In the genomic region with DNA sequence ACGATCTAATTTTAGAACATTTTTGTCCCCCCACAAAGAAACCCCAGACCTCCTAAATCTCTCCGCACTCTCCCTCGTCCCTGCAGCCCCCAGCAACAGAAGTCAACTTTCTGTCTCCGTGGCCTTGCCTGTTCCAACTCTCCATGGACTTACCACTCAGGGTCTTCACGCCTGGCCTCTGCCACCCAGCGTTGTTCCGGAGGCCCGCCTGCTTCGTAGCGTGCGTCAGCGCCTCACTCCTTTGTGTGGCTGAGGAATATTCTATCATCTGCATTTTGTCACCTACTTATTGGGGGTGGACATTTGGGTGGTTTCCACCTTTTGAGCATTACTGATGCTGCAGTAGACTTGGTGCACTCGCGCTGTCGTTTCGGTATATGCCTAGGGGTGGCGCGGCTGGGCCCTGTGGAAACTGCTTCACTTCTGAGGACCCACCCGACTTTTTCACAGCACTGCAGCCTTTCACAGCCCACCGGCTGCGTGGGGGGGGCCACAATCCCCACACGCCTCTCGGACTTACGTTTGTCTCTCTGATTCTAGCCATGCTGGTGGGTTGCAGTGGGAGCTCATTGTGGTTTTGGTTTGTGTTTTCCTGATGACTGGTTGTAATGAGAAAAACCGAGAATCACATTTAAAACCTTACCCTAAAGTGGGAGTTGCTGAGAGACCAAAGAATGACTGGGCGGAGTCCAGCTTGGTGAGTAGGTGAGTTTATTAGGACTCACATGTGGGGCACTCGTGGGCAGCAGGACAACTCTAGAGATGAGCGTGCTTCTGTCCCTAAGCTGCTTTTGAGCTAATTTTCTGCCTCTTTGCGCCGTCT, we compare ENCODE assay signal across 9 cellular contexts. TPM values are rescaled to one million over a fixed set of nuclear protein-coding genes. Genes with fewer than 3 reads are reported as not detected.
DNase-seq lines count a peak whose midpoint lies in the region; ATAC-seq and TF ChIP-seq lines count a peak whose summit lies in the region.
"Had no signal": no experiment of that assay in that cellular context is flagged by ENCODE, and none has a peak within 500 bp of the region (broad histone marks: within the 10 kb centered on the region; RNA-seq: fewer than 3 reads in every experiment).

No MANE protein-coding gene starts in this region.

- ATAC-seq in GM18868 (IDR thresholded peaks at IDR 0.05; ENCODE audit: unreplicated experiment) (peak; percentile 73), HG03039 (IDR thresholded peaks at IDR 0.05; ENCODE audit: unreplicated experiment) (peak; percentile 48)

- no peaks in the 10 kb centered on the region for H3K27me3 ChIP-seq in vagina

- H3K4me1 ChIP-seq in vagina, result peaks cover 32% of the 10 kb centered on the region

- DNase-seq in activated T-cell treated with anti-CD3 and anti-CD28 coated beads for 48 hours (ENCODE audit: low read depth) (peak; percentile 50), NCI-H226 (no peak), GM19240 (ENCODE audit: insufficient read length, low spot score) (no peak), SW480 (ENCODE audit: low spot score) (no peak), vagina (ENCODE audit: extremely low spot score in 2 of 2) (no peak)
- DNase-seq in stimulated activated CD4-positive, alpha-beta T cell treated with anti-CD3 and anti-CD28 coated beads, Interleukin-15, amount 100 ng/mL, for 24 hours, result peak; percentile 69

- H3K9me3 ChIP-seq in vagina, result no peaks in the 10 kb centered on the region

- H3K27ac ChIP-seq in vagina, result no peak overlapping the region

- no peak for TF ChIP-seq CTCF in vagina (IDR thresholded peaks at IDR 0.05)

- peak overlapping the region in 1 of 2 donors; percentile 74 for H3K4me3 ChIP-seq in vagina
- H3K4me3 ChIP-seq: K562 had no signal

- peaks cover 0 to 3% of the 10 kb centered on the region in 2 donors for H3K36me3 ChIP-seq in vagina

- intact Hi-C loops in vagina (cut with DNase I), result no loop called here

- no peak for TF ChIP-seq POLR2A in vagina (IDR thresholded peaks at IDR 0.05)

RNA-seq across cellular contexts. Expression of a gene that starts 1.4 kb away (rescaled TPM):
- 32.2 TPM for total RNA-seq in vagina
- total RNA-seq: K562 had no signal

RNA-seq across cellular contexts. Expression of a gene that starts 11.6 kb away (rescaled TPM):
- 32.2 TPM for total RNA-seq in vagina

RNA-seq across cellular contexts. Expression of a gene that starts 25.3 kb away (rescaled TPM):
- total RNA-seq in vagina, result 24.8 TPM

Comparison
In these comparisons a context has a peak if more than half of its experiments do, and no peak if none do; other contexts are left out.
1. DNase-seq: peak in activated T-cell treated with anti-CD3 and anti-CD28 coated beads for 48 hours (single experiment) and stimulated activated CD4-positive, alpha-beta T cell treated with anti-CD3 and anti-CD28 coated beads, Interleukin-15, amount 100 ng/mL, for 24 hours (single experiment); none in NCI-H226 (single experiment), GM19240 (single experiment), SW480 (single experiment) and vagina (0 of 2).